Comparison of ENCODE assay signal across 9 cellular contexts in the genomic region with DNA sequence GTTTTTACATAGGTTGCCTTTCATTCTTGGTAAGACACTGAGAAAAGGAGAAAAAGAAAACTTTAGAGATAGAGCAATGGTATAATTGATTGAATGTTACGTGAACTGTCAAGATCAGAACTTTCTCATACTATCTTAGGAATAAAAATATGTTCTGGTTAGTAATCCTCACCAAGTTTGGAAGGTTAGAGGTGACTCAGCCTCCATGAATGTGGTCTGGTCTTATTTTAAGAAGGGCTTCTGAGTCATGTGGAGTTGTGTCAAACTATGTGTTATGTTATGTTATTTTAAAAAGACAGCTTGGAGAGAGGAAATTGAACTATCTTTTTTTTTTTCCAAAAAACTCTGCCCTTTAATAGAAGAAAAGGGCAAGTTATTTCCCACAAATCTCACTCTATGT.
DNase-seq lines count a peak whose midpoint lies in the region; ATAC-seq and TF ChIP-seq lines count a peak whose summit lies in the region.
"Had no signal": no experiment of that assay in that cellular context is flagged by ENCODE, and none has a peak within 500 bp of the region (broad histone marks: within the 10 kb centered on the region; RNA-seq: fewer than 3 reads in every experiment).

No MANE protein-coding gene starts in this region.

- H3K27ac Mint-ChIP-seq in activated T-helper 1 cell treated with anti-CD3 and anti-CD28 coated beads, Interleukin-12 subunit alpha, Interleukin-12 subunit beta, Interleukin-2, Interleukin-4 antibody, amounts not matched to agents 30 ng/mL and 10 ng/mL and 1 ng/mL, durations not matched to agents 14 hours and 24 hours and 36 hours, result peak overlapping the region; percentile 53

- H3K9me3 Mint-ChIP-seq in activated T-helper 1 cell treated with anti-CD3 and anti-CD28 coated beads, Interleukin-12 subunit alpha, Interleukin-12 subunit beta, Interleukin-2, Interleukin-4 antibody, amounts not matched to agents 30 ng/mL and 10 ng/mL and 1 ng/mL, durations not matched to agents 14 hours and 24 hours and 36 hours, result no peaks in the 10 kb centered on the region

- H3K27ac ChIP-seq in heart left ventricle (peak overlapping the region; percentile 63 to 96 (median 89)), stomach smooth muscle (ENCODE audit: low read length) (peak overlapping the region; percentile 83)
- H3K27ac ChIP-seq: SK-N-MC had no signal

- peaks cover 0 to 6% (median 0%) of the 10 kb centered on the region in 12 donors for H3K9me3 ChIP-seq in heart left ventricle
- H3K9me3 ChIP-seq in stomach smooth muscle (ENCODE audit: control insufficient read depth in 2 of 2, low read length in 2 of 2), result no peaks in the 10 kb centered on the region

- peaks cover 47% of the 10 kb centered on the region for H3K4me1 Mint-ChIP-seq in activated T-helper 1 cell treated with anti-CD3 and anti-CD28 coated beads, Interleukin-12 subunit alpha, Interleukin-12 subunit beta, Interleukin-2, Interleukin-4 antibody, amounts not matched to agents 30 ng/mL and 10 ng/mL and 1 ng/mL, durations not matched to agents 14 hours and 24 hours and 36 hours (ENCODE audit: low read depth)

- intact Hi-C loops in activated T-helper 1 cell treated with anti-CD3 and anti-CD28 coated beads, Interleukin-12 subunit alpha, Interleukin-12 subunit beta, Interleukin-2, Interleukin-4 antibody, amounts not matched to agents 30 ng/mL and 10 ng/mL and 1 ng/mL, durations not matched to agents 14 hours and 24 hours and 36 hours (cut with micrococcal nuclease), result loop anchor here (1.0 to 10.0 kb wide), 5 partner anchors 113 to 1016 kb away; no protein-coding TSS in a partner anchor
- intact Hi-C loops in heart left ventricle (cut with DNase I), result loop anchor here in 8 of 10 donors (2.0 to 10.0 kb wide), 17 partner anchors 37 to 524 kb away; partner anchors contain the start of gene KLF6 (in 3 of the 8)

- no peaks in the 10 kb centered on the region for H3K27me3 ChIP-seq in heart left ventricle
- no peaks in the 10 kb centered on the region for H3K27me3 ChIP-seq in stomach smooth muscle (ENCODE audit: control insufficient read depth in 1 of 2, insufficient read depth in 2 of 2, low read length in 2 of 2)

- no peak for DNase-seq in activated CD4-positive, CD25-positive, alpha-beta regulatory T cell treated with anti-CD3 and anti-CD28 coated beads, Interleukin-2, amount 50 U/mL, for 72 hours
- no peak for DNase-seq in activated T-helper 1 cell treated with anti-CD3 and anti-CD28 coated beads, Interleukin-12 subunit alpha, Interleukin-12 subunit beta, Interleukin-2, Interleukin-4 antibody, amounts not matched to agents 30 ng/mL and 10 ng/mL and 1 ng/mL, durations not matched to agents 14 hours and 24 hours and 36 hours (ENCODE audit: low spot score)
- DNase-seq in heart left ventricle (peak in 3 of 5 donors; percentile 38 to 47 (median 41)), SIG-M5 treated with dmso at 0.1 percent for 504 hours (lab: John Stamatoyannopoulos, UW; ENCODE audit: unreplicated experiment) (no peak)

- H3K4me3 ChIP-seq in heart left ventricle, result peak overlapping the region in 11 of 12 donors; percentile 26 to 57 (median 45)
- H3K4me3 ChIP-seq in stomach smooth muscle (ENCODE audit: low read length in 2 of 2), result peak overlapping the region; percentile 58 to 63
- H3K4me3 ChIP-seq: SK-N-MC had no signal

- H3K4me1 ChIP-seq in heart left ventricle, result peaks cover 0 to 56% (median 44%) of the 10 kb centered on the region in 12 donors
- no peaks in the 10 kb centered on the region for H3K4me1 ChIP-seq in stomach smooth muscle (ENCODE audit: control insufficient read depth, insufficient read depth, low read length)

- H3K36me3 ChIP-seq in heart left ventricle (no peaks in the 10 kb centered on the region), stomach smooth muscle (ENCODE audit: control insufficient read depth in 2 of 2, insufficient read depth in 2 of 2, low read length in 2 of 2) (no peaks in the 10 kb centered on the region)

- peaks cover 2% of the 10 kb centered on the region for H3K27me3 Mint-ChIP-seq in activated T-helper 1 cell treated with anti-CD3 and anti-CD28 coated beads, Interleukin-12 subunit alpha, Interleukin-12 subunit beta, Interleukin-2, Interleukin-4 antibody, amounts not matched to agents 30 ng/mL and 10 ng/mL and 1 ng/mL, durations not matched to agents 14 hours and 24 hours and 36 hours (ENCODE audit: insufficient read depth)

- H3K4me3 Mint-ChIP-seq in activated T-helper 1 cell treated with anti-CD3 and anti-CD28 coated beads, Interleukin-12 subunit alpha, Interleukin-12 subunit beta, Interleukin-2, Interleukin-4 antibody, amounts not matched to agents 30 ng/mL and 10 ng/mL and 1 ng/mL, durations not matched to agents 14 hours and 24 hours and 36 hours, result no peak overlapping the region

- 21 to 38% (median 33%) methylated on average over 1 of the region's 1 CpG for WGBS in heart left ventricle, 4 donors

- no peak for TF ChIP-seq POLR2A in heart left ventricle (IDR thresholded peaks at IDR 0.05)

- H3K36me3 Mint-ChIP-seq in activated T-helper 1 cell treated with anti-CD3 and anti-CD28 coated beads, Interleukin-12 subunit alpha, Interleukin-12 subunit beta, Interleukin-2, Interleukin-4 antibody, amounts not matched to agents 30 ng/mL and 10 ng/mL and 1 ng/mL, durations not matched to agents 14 hours and 24 hours and 36 hours (ENCODE audit: low read depth), result peaks cover 1% of the 10 kb centered on the region

- H3K9ac ChIP-seq in stomach smooth muscle (ENCODE audit: low read length in 2 of 2), result peak overlapping the region; percentile 0 to 79

- TF ChIP-seq CTCF in heart left ventricle (IDR thresholded peaks at IDR 0.05), result no peak

- ATAC-seq in activated CD4-positive, CD25-positive, alpha-beta regulatory T cell treated with anti-CD3 and anti-CD28 coated beads, Interleukin-2, amount 50 U/mL, for 24 hours, result peak; percentile 89 to 93
- ATAC-seq in heart left ventricle (peak; percentile 46 to 84 (median 80)), GM21619 (IDR thresholded peaks at IDR 0.05; ENCODE audit: unreplicated experiment) (no peak), HG03095 (IDR thresholded peaks at IDR 0.05; ENCODE audit: unreplicated experiment) (no peak)

Comparison
In these comparisons a context has a peak if more than half of its experiments do, and no peak if none do; other contexts are left out.
1. ATAC-seq: peak in activated CD4-positive, CD25-positive, alpha-beta regulatory T cell treated with anti-CD3 and anti-CD28 coated beads, Interleukin-2, amount 50 U/mL, for 24 hours (2 of 2) and heart left ventricle (4 of 4); none in GM21619 (single experiment) and HG03095 (single experiment).
2. DNase-seq: peak in heart left ventricle (3 of 5); none in activated CD4-positive, CD25-positive, alpha-beta regulatory T cell treated with anti-CD3 and anti-CD28 coated beads, Interleukin-2, amount 50 U/mL, for 72 hours (single experiment), activated T-helper 1 cell treated with anti-CD3 and anti-CD28 coated beads, Interleukin-12 subunit alpha, Interleukin-12 subunit beta, Interleukin-2, Interleukin-4 antibody, amounts not matched to agents 30 ng/mL and 10 ng/mL and 1 ng/mL, durations not matched to agents 14 hours and 24 hours and 36 hours (single experiment) and SIG-M5 treated with dmso at 0.1 percent for 504 hours (single experiment).